ENCODE assay signal across 28 cellular contexts in the genomic region with DNA sequence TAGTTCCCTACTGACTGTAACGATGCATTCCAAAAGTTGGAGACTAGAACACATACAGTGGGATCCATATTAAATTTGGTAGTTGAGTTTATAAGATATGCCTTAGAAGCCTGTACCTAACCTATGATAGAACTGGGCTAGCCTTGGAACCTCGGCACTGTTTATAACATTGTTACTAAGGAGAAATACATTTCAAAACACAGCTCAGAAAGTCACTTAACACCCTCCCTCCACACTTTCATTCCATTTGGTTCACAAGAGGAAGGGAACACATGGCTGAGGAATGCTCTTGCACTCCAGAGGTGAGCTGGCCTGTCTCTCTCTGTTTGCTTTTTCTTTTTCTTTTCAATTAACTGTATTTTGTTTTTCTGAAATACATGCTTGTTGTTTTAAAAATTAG. TPM values are rescaled to one million over a fixed set of nuclear protein-coding genes. Genes with fewer than 3 reads are reported as not detected.
DNase-seq lines count a peak whose midpoint lies in the region; ATAC-seq, FAIRE-seq and TF ChIP-seq lines count a peak whose summit lies in the region.
"Had no signal": no experiment of that assay in that cellular context is flagged by ENCODE, and none has a peak within 500 bp of the region (broad histone marks: within the 10 kb centered on the region; RNA-seq: fewer than 3 reads in every experiment).

No MANE protein-coding gene starts in this region.

- no TSS peak for BruUV-seq in mammary epithelial cell (replicated peaks; lab: Mats Ljungman, UMichigan)

- no peaks in the 10 kb centered on the region for H3K27me3 Mint-ChIP-seq in astrocyte (ENCODE audit: low read depth, unreplicated experiment)
- H3K27me3 Mint-ChIP-seq: activated CD4-positive, alpha-beta memory T cell treated with anti-CD3 and anti-CD28 coated beads for 36 hours; activated naive CD8-positive, alpha-beta T cell; memory B cell had no signal

- H3K4me3 ChIP-seq in mammary epithelial cell (replicated peaks in 1 of 3; ENCODE audit: insufficient read depth in 1 of 3, low read depth in 2 of 3, low read length in 3 of 3) (no peak overlapping the region), breast epithelium (no peak overlapping the region), astrocyte (ENCODE audit: insufficient read depth, low read depth, low read length) (no peak overlapping the region), testis (no peak overlapping the region)
- H3K4me3 ChIP-seq: prostate gland, stomach, tibial nerve had no signal

- TF ChIP-seq CTCF in mammary epithelial cell (conservative IDR thresholded peaks at IDR 0.05 in 1 of 2, IDR thresholded peaks at IDR 0.05 in 1 of 2; ENCODE audit: extremely low read depth in 1 of 2, insufficient read depth in 1 of 2, low read depth in 1 of 2, low read length in 2 of 2): no peak
- TF ChIP-seq CTCF in breast epithelium (IDR thresholded peaks at IDR 0.05): no peak
- no peak for TF ChIP-seq CTCF in astrocyte (IDR thresholded peaks at IDR 0.05; ENCODE audit: insufficient read depth, low read depth, low read length)
- TF ChIP-seq CTCF in testis (IDR thresholded peaks at IDR 0.05): no peak

- peaks cover 14% of the 10 kb centered on the region for H3K4me1 ChIP-seq in mammary epithelial cell (ENCODE audit: insufficient read depth, low read length)
- H3K4me1 ChIP-seq in breast epithelium: no peaks in the 10 kb centered on the region
- peaks cover 2% of the 10 kb centered on the region for H3K4me1 ChIP-seq in astrocyte (ENCODE audit: insufficient read depth, low read length)
- no peaks in the 10 kb centered on the region for H3K4me1 ChIP-seq in testis
- H3K4me1 ChIP-seq: prostate gland, stomach, tibial nerve had no signal

- no peak for FAIRE-seq in astrocyte (lab: Jason Lieb, UNC)
- FAIRE-seq: GM18507 had no signal

- no peaks in the 10 kb centered on the region for H3K9me3 ChIP-seq in mammary epithelial cell (replicated peaks; ENCODE audit: insufficient read depth, low read length)
- H3K9me3 ChIP-seq in breast epithelium: no peaks in the 10 kb centered on the region
- no peaks in the 10 kb centered on the region for H3K9me3 ChIP-seq in astrocyte (ENCODE audit: insufficient read depth, low read depth, low read length)
- no peaks in the 10 kb centered on the region for H3K9me3 ChIP-seq in testis
- H3K9me3 ChIP-seq: neutrophil, prostate gland, stomach, tibial nerve had no signal

- peak overlapping the region; percentile 83 for H3K4me3 Mint-ChIP-seq in astrocyte (ENCODE audit: unreplicated experiment)
- H3K4me3 Mint-ChIP-seq: activated CD4-positive, alpha-beta memory T cell treated with anti-CD3 and anti-CD28 coated beads for 36 hours; activated naive CD8-positive, alpha-beta T cell; B cell; brain; CD8-positive, alpha-beta memory T cell; memory B cell had no signal

- no peaks in the 10 kb centered on the region for H3K36me3 ChIP-seq in mammary epithelial cell (ENCODE audit: insufficient read depth, low read length)
- no peaks in the 10 kb centered on the region for H3K36me3 ChIP-seq in breast epithelium
- H3K36me3 ChIP-seq in astrocyte (ENCODE audit: insufficient read depth, low read length): no peaks in the 10 kb centered on the region
- H3K36me3 ChIP-seq in testis (ENCODE audit: low read depth, missing control alignments): no peaks in the 10 kb centered on the region
- H3K36me3 ChIP-seq: neutrophil, prostate gland, stomach, tibial nerve had no signal

- 97% methylated on average over 2 of the region's 2 CpGs for WGBS in mammary epithelial cell (ENCODE audit: low coverage, missing lambda C conversion rate)
- 72 to 79% methylated on average over 2 of the region's 2 CpGs for WGBS in testis, 2 donors

- H3K4me1 Mint-ChIP-seq in astrocyte (ENCODE audit: low read depth, unreplicated experiment): peaks cover 24% of the 10 kb centered on the region
- H3K4me1 Mint-ChIP-seq: CD8-positive, alpha-beta memory T cell; memory B cell had no signal

- in situ Hi-C loops in mammary epithelial cell (cut with MboI; ENCODE audit: low sequenced_read_pairs in 2 of 2): no loop called here

- H3K36me3 Mint-ChIP-seq in astrocyte (ENCODE audit: low read depth, unreplicated experiment): no peaks in the 10 kb centered on the region
- H3K36me3 Mint-ChIP-seq: activated CD4-positive, alpha-beta memory T cell treated with anti-CD3 and anti-CD28 coated beads for 36 hours; activated naive CD8-positive, alpha-beta T cell; brain; CD8-positive, alpha-beta memory T cell; memory B cell had no signal

- no peak for ATAC-seq in HG03469 (IDR thresholded peaks at IDR 0.05; ENCODE audit: unreplicated experiment)
- no peak for ATAC-seq in HG03354 (IDR thresholded peaks at IDR 0.05; ENCODE audit: poor library complexity, severe bottlenecking, unreplicated experiment)

- H3K9me3 Mint-ChIP-seq in astrocyte (ENCODE audit: unreplicated experiment): peaks cover 3% of the 10 kb centered on the region
- H3K9me3 Mint-ChIP-seq: activated CD4-positive, alpha-beta memory T cell treated with anti-CD3 and anti-CD28 coated beads for 36 hours; activated T-helper 2 cell treated with anti-CD3 and anti-CD28 coated beads, Interferon-gamma antibody, Interleukin-2, Interleukin-4, amounts not matched to agents 10 μg/mL and 5 μg/mL and 100 μg/mL, durations not matched to agents 14 hours and 24 hours and 36 hours; brain; CD8-positive, alpha-beta memory T cell; memory B cell had no signal

- no peaks in the 10 kb centered on the region for H3K27me3 ChIP-seq in mammary epithelial cell (ENCODE audit: insufficient read depth, low read length)
- no peaks in the 10 kb centered on the region for H3K27me3 ChIP-seq in breast epithelium
- H3K27me3 ChIP-seq in astrocyte (ENCODE audit: insufficient read depth, low read length): no peaks in the 10 kb centered on the region
- no peaks in the 10 kb centered on the region for H3K27me3 ChIP-seq in testis
- H3K27me3 ChIP-seq: neutrophil, stomach, tibial nerve had no signal

- H4K20me1 ChIP-seq in mammary epithelial cell (ENCODE audit: insufficient read depth, low read length): no peaks in the 10 kb centered on the region
- no peaks in the 10 kb centered on the region for H4K20me1 ChIP-seq in astrocyte (ENCODE audit: insufficient read depth, low read length)

- intact Hi-C loops in mammary epithelial cell (cut with micrococcal nuclease) (no loop called here), breast epithelium (cut with DNase I; ENCODE audit: low total_unique reads) (no loop called here), testis (cut with DNase I; ENCODE audit: low total_unique reads) (no loop called here)

- H2AFZ ChIP-seq in mammary epithelial cell (ENCODE audit: low read depth, low read length) (peak overlapping the region; percentile 41), astrocyte (ENCODE audit: low read depth, low read length) (no peak overlapping the region)

- no peaks in the 10 kb centered on the region for H3K79me2 ChIP-seq in mammary epithelial cell (ENCODE audit: insufficient read depth, low read length)
- no peaks in the 10 kb centered on the region for H3K79me2 ChIP-seq in astrocyte (ENCODE audit: insufficient read depth, low read length)

- H3K4me2 ChIP-seq in mammary epithelial cell (ENCODE audit: insufficient read depth, low read depth, low read length) (no peak overlapping the region), astrocyte (ENCODE audit: low read length) (no peak overlapping the region)

- CTCF ChIA-PET in mammary epithelial cell (lab: Charles Lee; ENCODE audit: low non-redundant PET): no interaction called here

- H3K27ac Mint-ChIP-seq in astrocyte (ENCODE audit: unreplicated experiment): peak overlapping the region; percentile 74
- H3K27ac Mint-ChIP-seq: activated CD4-positive, alpha-beta memory T cell treated with anti-CD3 and anti-CD28 coated beads for 36 hours; activated naive CD8-positive, alpha-beta T cell; activated T-helper 2 cell treated with anti-CD3 and anti-CD28 coated beads, Interferon-gamma antibody, Interleukin-2, Interleukin-4, amounts not matched to agents 10 μg/mL and 5 μg/mL and 100 μg/mL, durations not matched to agents 14 hours and 24 hours and 36 hours; B cell; brain; CD8-positive, alpha-beta memory T cell; memory B cell had no signal

- dilution Hi-C loops in mammary epithelial cell (cut with HindIII; ENCODE audit: low sequenced_read_pairs): no loop called here

- no peak for TF ChIP-seq POLR2A in breast epithelium (IDR thresholded peaks at IDR 0.05)
- no peak for TF ChIP-seq POLR2A in testis (IDR thresholded peaks at IDR 0.05)

- DNase-seq in mammary epithelial cell: no peak
- no peak for DNase-seq in breast epithelium (ENCODE audit: low spot score in 2 of 2)
- DNase-seq in astrocyte (ENCODE audit: low read depth): no peak
- peak; percentile 69 for DNase-seq in iris pigment epithelial cell (ENCODE audit: low read depth)
- no peak for DNase-seq in SIG-M5 (lab: John Stamatoyannopoulos, UW)
- DNase-seq in testis: no peak
- DNase-seq: 8988T; activated CD4-positive, alpha-beta memory T cell treated with anti-CD3 and anti-CD28 coated beads for 36 hours; CD8-positive, alpha-beta memory T cell; cortex of kidney; Karpas-422; NCI-H1048; NCI-H187 treated with DMSO at 0.1 percent for 48 hours; NCI-H2227 treated with DMSO at 0.1 percent for 48 hours; NCI-H774; stimulated activated CD8-positive, alpha-beta memory T cell treated with anti-CD3 and anti-CD28 coated beads, Interleukin-4, amount 100 ng/mL, for 48 hours; stomach had no signal

- H3K9ac ChIP-seq in mammary epithelial cell (ENCODE audit: insufficient read depth, low read length): no peak overlapping the region
- H3K9ac ChIP-seq in astrocyte (ENCODE audit: low read length): no peak overlapping the region

- H3K27ac ChIP-seq in mammary epithelial cell (ENCODE audit: insufficient read depth, low read depth, low read length) (no peak overlapping the region), breast epithelium (no peak overlapping the region), astrocyte (ENCODE audit: low read depth, low read length) (no peak overlapping the region), testis (no peak overlapping the region)
- H3K27ac ChIP-seq: neutrophil, prostate gland, stomach had no signal

RNA-seq across cellular contexts. Expression of a gene that starts 48.7 kb away (rescaled TPM):
- 10 to 100 TPM; 16.3 to 38.8 TPM for total RNA-seq in mammary epithelial cell
- 8.3 TPM for polyA plus RNA-seq in mammary epithelial cell
- 34.7 TPM for polyA minus RNA-seq in mammary epithelial cell
- total RNA-seq in breast epithelium: 10 to 100 TPM; 12.1 to 19.8 (median 16.5) TPM
- 99.4 and 116 TPM in 2 replicates for total RNA-seq in astrocyte
- 10 to 100 TPM; 37.7 to 43.7 TPM for total RNA-seq in testis
- polyA plus RNA-seq in testis (ENCODE audit: insufficient read depth, low read depth, low replicate concordance): 47.0 TPM
